In the genomic region with DNA sequence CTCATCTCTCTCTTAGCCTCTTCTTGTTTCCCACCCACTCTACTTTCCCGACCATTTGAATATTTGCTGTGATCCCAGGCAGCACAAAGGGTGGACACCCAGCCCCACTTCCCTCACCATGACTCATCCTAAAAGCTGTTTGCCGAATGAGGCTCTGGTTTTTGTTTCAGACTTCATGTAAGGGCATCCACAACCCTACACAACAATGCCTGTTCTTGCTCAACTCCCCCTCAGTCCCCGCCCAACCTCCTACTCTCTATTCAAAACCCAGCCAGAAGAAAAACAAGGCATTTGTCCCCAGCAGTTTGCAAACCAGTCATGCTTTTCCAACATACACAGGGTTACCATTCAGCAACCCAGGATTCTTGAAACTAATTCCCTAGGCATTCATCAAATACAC, we compare ENCODE assay signal across 18 cellular contexts.
A peak's percentile ranks its signal among the peaks of the same experiment; 100 is the strongest.
DNase-seq lines count a peak whose midpoint lies in the region; ATAC-seq lines count a peak whose summit lies in the region.
"Had no signal": no experiment of that assay in that cellular context is flagged by ENCODE, and none has a peak within 500 bp of the region (broad histone marks: within the 10 kb centered on the region; RNA-seq: fewer than 3 reads in every experiment).

No MANE protein-coding gene starts in this region.

- H3K79me1 ChIP-seq in mesendoderm (ENCODE audit: low read length), result no peaks in the 10 kb centered on the region

- intact Hi-C loops in CD4-positive, alpha-beta memory T cell (cut with micrococcal nuclease), result no loop called here

- H3K18ac ChIP-seq in mesendoderm (ENCODE audit: low read length), result no peak overlapping the region

- no peak overlapping the region for H3K4me3 Mint-ChIP-seq in CD4-positive, alpha-beta memory T cell
- H3K4me3 Mint-ChIP-seq: activated naive CD4-positive, alpha-beta T cell treated with anti-CD3 and anti-CD28 coated beads, Interleukin-2, amount 50 U/mL, for 24 hours; natural killer cell had no signal

- H3K36me3 Mint-ChIP-seq in CD4-positive, alpha-beta memory T cell, result no peaks in the 10 kb centered on the region
- H3K36me3 Mint-ChIP-seq: activated naive CD4-positive, alpha-beta T cell treated with anti-CD3 and anti-CD28 coated beads, Interleukin-2, amount 50 U/mL, for 24 hours; natural killer cell had no signal

- CTCF ChIA-PET in CD4-positive, alpha-beta memory T cell (lab: Charles Lee; ENCODE audit: partially characterized antibody), result no interaction called here

- no peak overlapping the region for H2BK15ac ChIP-seq in mesendoderm (replicated peaks; ENCODE audit: low read depth)

- H2AK5ac ChIP-seq in mesendoderm (ENCODE audit: low read length), result no peak overlapping the region

- no peak overlapping the region for H3K4ac ChIP-seq in mesendoderm (ENCODE audit: low read depth, low read length)

- H3K56ac ChIP-seq in mesendoderm (ENCODE audit: low read length), result no peak overlapping the region

- no peaks in the 10 kb centered on the region for H3K9me3 ChIP-seq in ectodermal cell (ENCODE audit: control insufficient read depth, low read length)
- no peaks in the 10 kb centered on the region for H3K9me3 ChIP-seq in CD4-positive, alpha-beta memory T cell (ENCODE audit: control insufficient read depth in 1 of 2, low read length in 2 of 2)
- H3K9me3 ChIP-seq: Caco-2, transverse colon had no signal

- WGBS in ectodermal cell, 2 experiments, result 13 to 14% methylated on average over 3 of the region's 3 CpGs
- WGBS in mesendoderm (ENCODE audit: extremely low coverage, insufficient coverage, low lambda C conversion rate), result no CpG with 5 or more reads among the region's 3 CpGs

- H3K23ac ChIP-seq in mesendoderm (ENCODE audit: low read length), result no peak overlapping the region

- H3K4me3 ChIP-seq in ectodermal cell (ENCODE audit: insufficient read depth, low read depth, low read length) (no peak overlapping the region), mesendoderm (ENCODE audit: low read length) (no peak overlapping the region)
- no peak overlapping the region for H3K4me3 ChIP-seq in CD4-positive, alpha-beta memory T cell (ENCODE audit: low read length in 2 of 2)
- H3K4me3 ChIP-seq: K562, transverse colon had no signal

- no peak overlapping the region for H4K5ac ChIP-seq in mesendoderm (ENCODE audit: low read length)

- H3K9ac ChIP-seq in mesendoderm (ENCODE audit: low read length), result no peak overlapping the region

- H3K27me3 Mint-ChIP-seq in CD4-positive, alpha-beta memory T cell, result no peaks in the 10 kb centered on the region
- H3K27me3 Mint-ChIP-seq: activated naive CD4-positive, alpha-beta T cell treated with anti-CD3 and anti-CD28 coated beads, Interleukin-2, amount 50 U/mL, for 24 hours had no signal

- no peak overlapping the region for H3K27ac Mint-ChIP-seq in CD4-positive, alpha-beta memory T cell
- H3K27ac Mint-ChIP-seq: activated naive CD4-positive, alpha-beta T cell treated with anti-CD3 and anti-CD28 coated beads, Interleukin-2, amount 50 U/mL, for 24 hours; natural killer cell had no signal

- H4K8ac ChIP-seq in mesendoderm (ENCODE audit: low read depth, low read length), result no peak overlapping the region

- H2BK120ac ChIP-seq in mesendoderm (ENCODE audit: low read depth, low read length), result no peak overlapping the region

- H3K36me3 ChIP-seq in ectodermal cell (ENCODE audit: control insufficient read depth, insufficient read depth, low read length) (no peaks in the 10 kb centered on the region), mesendoderm (ENCODE audit: control insufficient read depth, insufficient read depth, low read length) (no peaks in the 10 kb centered on the region)
- no peaks in the 10 kb centered on the region for H3K36me3 ChIP-seq in CD4-positive, alpha-beta memory T cell (ENCODE audit: insufficient read depth, low read length)
- H3K36me3 ChIP-seq: transverse colon had no signal

- H3K4me1 ChIP-seq in ectodermal cell (ENCODE audit: control insufficient read depth, insufficient read depth, low read length) (no peaks in the 10 kb centered on the region), mesendoderm (ENCODE audit: control insufficient read depth, low read depth, low read length) (no peaks in the 10 kb centered on the region)
- no peaks in the 10 kb centered on the region for H3K4me1 ChIP-seq in CD4-positive, alpha-beta memory T cell (ENCODE audit: insufficient read depth, low read length)
- H3K4me1 ChIP-seq: Caco-2, foreskin keratinocyte, transverse colon had no signal

- no peak overlapping the region for H2BK5ac ChIP-seq in mesendoderm (ENCODE audit: low read length)

- POLR2A ChIA-PET in CD4-positive, alpha-beta memory T cell (lab: Charles Lee; ENCODE audit: partially characterized antibody), result no interaction called here

- peaks cover 0 to 26% (median 15%) of the 10 kb centered on the region in 8 donors for H3K9me3 Mint-ChIP-seq in CD4-positive, alpha-beta memory T cell
- H3K9me3 Mint-ChIP-seq: activated naive CD4-positive, alpha-beta T cell treated with anti-CD3 and anti-CD28 coated beads, Interleukin-2, amount 50 U/mL, for 24 hours had no signal

- peak; percentile 12 for DNase-seq in NCI-H226
- DNase-seq in mesendoderm, result peak; percentile 30
- DNase-seq in substantia nigra (lab: John Stamatoyannopoulos, UW), result peak in 41 of 49 donors; percentile 0 to 61 (median 20)
- DNase-seq in activated naive CD4-positive, alpha-beta T cell treated with Interleukin-2 at 50 U/mL for 16 hours, result no peak
- no peak for DNase-seq in CD4-positive, alpha-beta memory T cell
- no peak for DNase-seq in DMS153 (lab: John Stamatoyannopoulos, UW)
- DNase-seq: Caco-2, kidney glomerular epithelial cell, natural killer cell, NCI-H187, NCI-H82, SIG-M5, transverse colon had no signal

- no peak for ATAC-seq in GM18907 (IDR thresholded peaks at IDR 0.05; ENCODE audit: unreplicated experiment)
- ATAC-seq: foreskin keratinocyte, K562, natural killer cell had no signal

- H3K27ac ChIP-seq in ectodermal cell (ENCODE audit: insufficient read depth, low read depth, low read length, poor library complexity, severe bottlenecking) (peak overlapping the region; percentile 16), mesendoderm (ENCODE audit: low read depth, low read length) (no peak overlapping the region), substantia nigra (ENCODE audit: low read depth, low read length, poor library complexity, severe bottlenecking) (peak overlapping the region; percentile 68)
- H3K27ac ChIP-seq in CD4-positive, alpha-beta memory T cell (ENCODE audit: low read depth, low read length), result no peak overlapping the region
- H3K27ac ChIP-seq: foreskin keratinocyte had no signal

- H3K79me2 ChIP-seq in mesendoderm (ENCODE audit: control insufficient read depth, insufficient read depth, low read length), result no peaks in the 10 kb centered on the region

- no peaks in the 10 kb centered on the region for H3K4me1 Mint-ChIP-seq in CD4-positive, alpha-beta memory T cell
- H3K4me1 Mint-ChIP-seq: activated naive CD4-positive, alpha-beta T cell treated with anti-CD3 and anti-CD28 coated beads, Interleukin-2, amount 50 U/mL, for 24 hours; natural killer cell had no signal

- H3K4me2 ChIP-seq in mesendoderm (ENCODE audit: low read length), result no peak overlapping the region

- H3K27me3 ChIP-seq in ectodermal cell (ENCODE audit: control insufficient read depth, insufficient read depth, low read length, poor library complexity, severe bottlenecking), result no peaks in the 10 kb centered on the region
- no peaks in the 10 kb centered on the region for H3K27me3 ChIP-seq in mesendoderm (ENCODE audit: insufficient read depth, low read length, poor library complexity)
- H3K27me3 ChIP-seq in CD4-positive, alpha-beta memory T cell (ENCODE audit: insufficient read depth, low read length), result no peaks in the 10 kb centered on the region
- H3K27me3 ChIP-seq: foreskin keratinocyte, transverse colon had no signal

Comparison
In these comparisons a context has a peak if more than half of its experiments do, and no peak if none do; other contexts are left out.
1. DNase-seq: peak in NCI-H226 (single experiment), mesendoderm (single experiment) and substantia nigra (41 of 49); none in activated naive CD4-positive, alpha-beta T cell treated with Interleukin-2 at 50 U/mL for 16 hours (single experiment), CD4-positive, alpha-beta memory T cell (0 of 5) and DMS153 (single experiment).
2. H3K27ac ChIP-seq: peak in ectodermal cell (single experiment) and substantia nigra (single experiment); none in mesendoderm (single experiment) and CD4-positive, alpha-beta memory T cell (single experiment).